12 cellular contexts compared by ENCODE assay signal in the genomic region with DNA sequence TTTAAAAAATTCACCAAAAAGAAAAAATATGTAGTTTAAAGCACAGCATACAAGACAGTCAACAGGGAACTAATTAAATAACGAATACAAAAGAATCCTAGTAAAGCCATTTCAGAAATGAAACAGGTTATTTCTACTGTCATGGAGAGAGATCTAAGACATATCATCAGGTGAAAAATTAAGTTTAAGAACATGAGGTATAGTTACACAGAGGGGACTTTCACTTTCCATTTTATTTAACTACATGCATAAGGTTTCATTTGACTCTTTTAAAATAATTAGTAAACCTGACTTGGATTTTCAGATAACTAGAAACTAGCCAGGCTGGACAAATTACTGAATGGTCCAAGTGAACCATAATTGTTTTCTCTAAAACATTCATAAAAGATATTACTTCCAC.
"Had no signal": no experiment of that assay in that cellular context is flagged by ENCODE, and none has a peak within 500 bp of the region (broad histone marks: within the 10 kb centered on the region; RNA-seq: fewer than 3 reads in every experiment).

No MANE protein-coding gene starts in this region.

- ATAC-seq: heart right ventricle, sciatic nerve had no signal

- H3K27ac Mint-ChIP-seq: activated T-helper 2 cell treated with anti-CD3 and anti-CD28 coated beads, Interferon-gamma antibody, Interleukin-2, Interleukin-4, amounts not matched to agents 10 μg/mL and 5 μg/mL and 100 μg/mL, durations not matched to agents 14 hours and 24 hours and 36 hours; nephron; progenitor cell of endocrine pancreas; type B pancreatic cell had no signal

- H3K9me3 Mint-ChIP-seq: activated T-helper 2 cell treated with anti-CD3 and anti-CD28 coated beads, Interferon-gamma antibody, Interleukin-2, Interleukin-4, amounts not matched to agents 10 μg/mL and 5 μg/mL and 100 μg/mL, durations not matched to agents 14 hours and 24 hours and 36 hours; nephron; type B pancreatic cell had no signal

- H3K4me1 Mint-ChIP-seq: nephron had no signal

- H3K27me3 Mint-ChIP-seq: progenitor cell of endocrine pancreas, type B pancreatic cell had no signal

- H3K4me3 Mint-ChIP-seq: nephron, type B pancreatic cell had no signal

- DNase-seq: activated CD4-positive, alpha-beta T cell treated with anti-CD3 and anti-CD28 coated beads for 1 hour; effector CD4-positive, alpha-beta T cell; heart right ventricle; occipital lobe; Right ventricle myocardium superior; stimulated activated CD4-positive, alpha-beta T cell treated with anti-CD3 and anti-CD28 coated beads, Interleukin-2, amount 100 ng/mL, for 24 hours; stimulated activated naive CD4-positive, alpha-beta T cell had no signal
